Comparison of ENCODE assay signal across 17 cellular contexts in genomic region chr4:120682981-120683380, GRCh38.
DNase-seq lines count a peak whose midpoint lies in the region; ATAC-seq and TF ChIP-seq lines count a peak whose summit lies in the region.
"Had no signal": no experiment of that assay in that cellular context is flagged by ENCODE, and none has a peak within 500 bp of the region (broad histone marks: within the 10 kb centered on the region; RNA-seq: fewer than 3 reads in every experiment).

No MANE protein-coding gene starts in this region.

- TF ChIP-seq POLR2A in GM18505 (IDR thresholded peaks at IDR 0.05; ENCODE audit: borderline replicate concordance, extremely low read depth, insufficient read depth, insufficient read length): no peak

- H4K20me1 ChIP-seq in PC-3 (ENCODE audit: low read length): no peaks in the 10 kb centered on the region
- H4K20me1 ChIP-seq: BLaER1 treated with 17β-estradiol and CSF1 and Interleukin-3, amounts not matched to agents 10 nM and 100 nM had no signal

- no TSS peak for BruUV-seq in PC-3 (replicated peaks; lab: Mats Ljungman, UMichigan)

- H3K27me3 ChIP-seq in PC-3 (ENCODE audit: low read length): no peaks in the 10 kb centered on the region
- H3K27me3 ChIP-seq: BLaER1 treated with 17β-estradiol and CSF1 and Interleukin-3, amounts not matched to agents 10 nM and 100 nM had no signal

- TF ChIP-seq CTCF in AG10803 (conservative IDR thresholded peaks at IDR 0.05; ENCODE audit: low read length) (no peak), PC-3 (conservative IDR thresholded peaks at IDR 0.05; ENCODE audit: low read depth, low read length) (no peak), mesothelial cell of epicardium (IDR thresholded peaks at IDR 0.05; ENCODE audit: unreplicated experiment) (no peak)

- H3K27ac Mint-ChIP-seq in mesothelial cell of epicardium: peak overlapping the region; percentile 13
- H3K27ac Mint-ChIP-seq: CD8-positive, alpha-beta memory T cell; H9 had no signal

- H3K4me3 Mint-ChIP-seq in mesothelial cell of epicardium: no peak overlapping the region
- H3K4me3 Mint-ChIP-seq: CD8-positive, alpha-beta memory T cell; H9 had no signal

- H3K4me3 ChIP-seq in AG10803 (ENCODE audit: low read length): no peak overlapping the region
- no peak overlapping the region for H3K4me3 ChIP-seq in PC-3 (ENCODE audit: low read length)
- H3K4me3 ChIP-seq: BLaER1 treated with 17β-estradiol and CSF1 and Interleukin-3, amounts not matched to agents 10 nM and 100 nM had no signal

- peaks cover 25% of the 10 kb centered on the region for H3K4me1 Mint-ChIP-seq in mesothelial cell of epicardium

- H3K27ac ChIP-seq in PC-3 (ENCODE audit: low read length): no peak overlapping the region
- H3K27ac ChIP-seq: BLaER1 treated with 17β-estradiol and CSF1 and Interleukin-3, amounts not matched to agents 10 nM and 100 nM had no signal

- H3K36me3 Mint-ChIP-seq in mesothelial cell of epicardium: peaks cover 16% of the 10 kb centered on the region
- H3K36me3 Mint-ChIP-seq: CD8-positive, alpha-beta memory T cell had no signal

- no peaks in the 10 kb centered on the region for H3K27me3 Mint-ChIP-seq in mesothelial cell of epicardium (ENCODE audit: low read depth)

- DNase-seq in AG10803 (ENCODE audit: low read depth) (peak; percentile 32), GM03348 (ENCODE audit: low spot score) (peak; percentile 7), PC-3 (no peak), mesothelial cell of epicardium (ENCODE audit: low spot score in 2 of 2, unreplicated experiment in 2 of 2) (no peak), hippocampal formation (lab: John Stamatoyannopoulos, UW) (no peak)
- DNase-seq: CD8-positive, alpha-beta memory T cell; DMS79 treated with DMSO at 0.1 percent for 48 hours; GF-D8; H9; NCI-H1436; NCI-H2029; NCI-H2171 treated with DMSO at 0.1 percent for 48 hours; NCI-H774 had no signal

- H3K9me2 ChIP-seq in PC-3 (replicated peaks; ENCODE audit: low read length): no peaks in the 10 kb centered on the region

- no peak overlapping the region for H3K4me2 ChIP-seq in PC-3 (ENCODE audit: low read length)
- H3K4me2 ChIP-seq: BLaER1 treated with 17β-estradiol and CSF1 and Interleukin-3, amounts not matched to agents 10 nM and 100 nM had no signal

- H3F3A ChIP-seq in PC-3 (ENCODE audit: low read length, unreplicated experiment): no peaks in the 10 kb centered on the region

- no peaks in the 10 kb centered on the region for H3K4me1 ChIP-seq in PC-3 (ENCODE audit: insufficient read depth, low read length)
- H3K4me1 ChIP-seq: BLaER1 treated with 17β-estradiol and CSF1 and Interleukin-3, amounts not matched to agents 10 nM and 100 nM had no signal

- ATAC-seq in PC-3 (peak; percentile 29; the same call in 1 of the 2 replicates), GM18505 (IDR thresholded peaks at IDR 0.05; ENCODE audit: unreplicated experiment) (no peak), GM18498 (IDR thresholded peaks at IDR 0.05; ENCODE audit: unreplicated experiment) (no peak), HG03378 (IDR thresholded peaks at IDR 0.05; ENCODE audit: unreplicated experiment) (no peak)

- POLR2A ChIA-PET in PC-3 (lab: Charles Lee; ENCODE audit: unreplicated experiment): no interaction called here

- no peaks in the 10 kb centered on the region for H3K36me3 ChIP-seq in PC-3 (ENCODE audit: low read depth, low read length)
- H3K36me3 ChIP-seq: BLaER1 treated with 17β-estradiol and CSF1 and Interleukin-3, amounts not matched to agents 10 nM and 100 nM had no signal

- peaks cover 28% of the 10 kb centered on the region for H3K9me3 Mint-ChIP-seq in mesothelial cell of epicardium
- H3K9me3 Mint-ChIP-seq: H9 had no signal

- H3K79me2 ChIP-seq in PC-3 (ENCODE audit: low read length): no peaks in the 10 kb centered on the region

- intact Hi-C loops in PC-3 (cut with micrococcal nuclease): no loop called here

- H3K9me3 ChIP-seq in PC-3 (ENCODE audit: low read length): no peaks in the 10 kb centered on the region
- H3K9me3 ChIP-seq: BLaER1 treated with 17β-estradiol and CSF1 and Interleukin-3, amounts not matched to agents 10 nM and 100 nM had no signal

- no peak overlapping the region for H2AFZ ChIP-seq in PC-3 (ENCODE audit: low read length)

- H3K9ac ChIP-seq in PC-3 (ENCODE audit: low read length): no peak overlapping the region
- H3K9ac ChIP-seq: BLaER1 treated with 17β-estradiol and CSF1 and Interleukin-3, amounts not matched to agents 10 nM and 100 nM had no signal

- CTCF ChIA-PET in PC-3 (lab: Charles Lee): interaction anchor here (0.7 kb wide), 1 partner anchor 37 kb away, joined by 3 read pairs; no protein-coding TSS in a partner anchor

Comparison
In these comparisons a context has a peak if more than half of its experiments do, and no peak if none do; other contexts are left out.
1. DNase-seq: peak in AG10803 (single experiment) and GM03348 (single experiment); none in PC-3 (single experiment), mesothelial cell of epicardium (0 of 2) and hippocampal formation (0 of 2).